Comparison of ENCODE assay signal across 8 cellular contexts in the genomic region with DNA sequence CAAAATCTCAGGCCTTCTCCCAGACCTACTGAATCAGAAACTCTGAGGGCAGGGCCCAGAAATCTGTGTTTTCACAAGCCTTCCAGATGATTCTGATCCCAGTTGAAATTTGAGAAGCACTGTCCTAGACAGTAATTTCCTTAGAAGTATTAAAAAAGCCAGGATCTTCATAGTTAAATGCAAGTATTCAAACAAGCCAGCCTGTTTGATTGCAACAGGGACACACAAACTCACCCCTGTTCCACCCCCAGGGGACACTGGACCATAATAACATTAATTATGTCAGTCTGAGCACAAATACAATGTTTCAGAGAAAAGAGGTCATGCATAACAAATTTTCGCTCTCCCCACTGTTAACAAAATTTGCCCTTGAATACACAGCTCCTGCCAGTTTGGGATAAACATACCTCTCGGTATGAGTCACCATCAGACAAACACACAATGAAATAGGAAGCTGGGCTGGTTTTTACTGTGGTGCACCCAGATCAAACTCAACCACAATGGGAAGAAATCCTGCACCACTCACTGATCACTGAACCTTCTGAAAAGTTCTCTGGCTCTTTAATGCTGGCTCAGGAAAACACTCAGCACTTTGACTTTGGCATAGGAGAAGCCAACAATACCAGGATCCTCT. TPM values are rescaled to one million over a fixed set of nuclear protein-coding genes. Genes with fewer than 3 reads are reported as not detected.
DNase-seq lines count a peak whose midpoint lies in the region; ATAC-seq, FAIRE-seq and TF ChIP-seq lines count a peak whose summit lies in the region.

No MANE protein-coding gene starts in this region.

- no peaks in the 10 kb centered on the region for H3K27me3 ChIP-seq in psoas muscle (ENCODE audit: insufficient read depth in 3 of 3, low read length in 2 of 3)

- intact Hi-C loops in psoas muscle (cut with DNase I), result loop anchor here in 1 of 2 donors (1.0 kb wide), 1 partner anchor 31 kb away; no protein-coding TSS in a partner anchor

- H3K36me3 ChIP-seq in psoas muscle (ENCODE audit: insufficient read depth in 1 of 2, low read depth in 1 of 2), result peaks cover 0 to under 1% of the 10 kb centered on the region in 2 donors

- 25 to 38% (median 34%) methylated on average over 2 of the region's 2 CpGs for WGBS in psoas muscle, 3 donors

- DNase-seq in GDM1 (lab: John Stamatoyannopoulos, UW) (peak; percentile 15), NCI-H774 (lab: John Stamatoyannopoulos, UW) (peak; percentile 31), psoas muscle (no peak), D721Med (ENCODE audit: insufficient read length, low spot score) (no peak), NCI-H1092 treated with DMSO at 0.1 percent for 48 hours (lab: John Stamatoyannopoulos, UW) (no peak)
- no peak for DNase-seq in activated T-cell treated with anti-CD3 and anti-CD28 coated beads, Interleukin-2, amount 50 U/mL, for 1 hour

- no peak overlapping the region for H3K4me3 ChIP-seq in psoas muscle

- no peak for TF ChIP-seq CTCF in psoas muscle (IDR thresholded peaks at IDR 0.05)
- no peak for TF ChIP-seq CTCF in D721Med (IDR thresholded peaks at IDR 0.05; ENCODE audit: insufficient read depth, missing control alignments)

- FAIRE-seq in D721Med (lab: Jason Lieb, UNC), result no peak

- ATAC-seq in esophagus mucosa (peak; percentile 87), psoas muscle (peak; percentile 57 to 85 (median 64)), GM19452 (IDR thresholded peaks at IDR 0.05; ENCODE audit: unreplicated experiment) (no peak)

- H3K9me3 ChIP-seq in psoas muscle, result no peaks in the 10 kb centered on the region

- H3K27ac ChIP-seq in psoas muscle, result no peak overlapping the region

- no peaks in the 10 kb centered on the region for H3K4me1 ChIP-seq in psoas muscle

RNA-seq across cellular contexts. Expression of gene ABLIM1, which starts 34.3 kb away (rescaled TPM):
- total RNA-seq in esophagus mucosa, result 304 TPM
- total RNA-seq in psoas muscle, result 100 to 1,000 TPM in 2 of 4 donors, 10 to 100 TPM in 2; 21.8 to 183 (median 66.8) TPM
- polyA plus RNA-seq in psoas muscle, result 10 to 100 TPM; 15.4 to 17.2 (median 16.5) TPM

Comparison
In these comparisons a context has a peak if more than half of its experiments do, and no peak if none do; other contexts are left out.
1. DNase-seq: peak in GDM1 (single experiment) and NCI-H774 (single experiment); none in psoas muscle (0 of 2), D721Med (single experiment), activated T-cell treated with anti-CD3 and anti-CD28 coated beads, Interleukin-2, amount 50 U/mL, for 1 hour (single experiment) and NCI-H1092 treated with DMSO at 0.1 percent for 48 hours (single experiment).